In genomic region chr22:49917997-49918910, GRCh38 we compare ENCODE assay signal across 1 cellular context.
TF ChIP-seq lines count a peak whose summit lies in the region.

TSS of gene ALG12 (minus strand) at chr22:49918438. CDS start at chr22:49913765, 4,673 bp downstream.
A gene with protein sequence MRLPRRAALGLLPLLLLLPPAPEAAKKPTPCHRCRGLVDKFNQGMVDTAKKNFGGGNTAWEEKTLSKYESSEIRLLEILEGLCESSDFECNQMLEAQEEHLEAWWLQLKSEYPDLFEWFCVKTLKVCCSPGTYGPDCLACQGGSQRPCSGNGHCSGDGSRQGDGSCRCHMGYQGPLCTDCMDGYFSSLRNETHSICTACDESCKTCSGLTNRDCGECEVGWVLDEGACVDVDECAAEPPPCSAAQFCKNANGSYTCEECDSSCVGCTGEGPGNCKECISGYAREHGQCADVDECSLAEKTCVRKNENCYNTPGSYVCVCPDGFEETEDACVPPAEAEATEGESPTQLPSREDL (plus strand): TSS chr22:49918634. CDS start chr22:49918770, 136 bp downstream.

TF ChIP-seq in GM12878, 131 proteins besides CTCF, POLR2A, EP300 and RAD21 (continued from another document):
- TF ChIP-seq ATF2 (IDR thresholded peaks at IDR 0.05; ENCODE audit: low read length), result no peak
- TF ChIP-seq ZNF207 (IDR thresholded peaks at IDR 0.05; ENCODE audit: borderline replicate concordance), result peak; percentile 59; the same call in 1 of the 2 replicates
- TF ChIP-seq HDAC2 (IDR thresholded peaks at IDR 0.05), result no peak
- no peak for TF ChIP-seq ATF3 (IDR thresholded peaks at IDR 0.05; ENCODE audit: borderline replicate concordance, extremely low read depth, low read depth, low read length)
- TF ChIP-seq IRF4 (IDR thresholded peaks at IDR 0.05; ENCODE audit: low read depth, low read length), result no peak
- no peak for TF ChIP-seq ZBTB4 (CRISPR knock-in tag; IDR thresholded peaks at IDR 0.05)
- no peak for TF ChIP-seq HSF1 (IDR thresholded peaks at IDR 0.05; ENCODE audit: low read depth, low read length)
- TF ChIP-seq TARDBP (IDR thresholded peaks at IDR 0.05; ENCODE audit: borderline replicate concordance), result 0 out of 2 replicates have a peak, but pooled peaks have one; percentile 16
